26 cellular contexts compared by ENCODE assay signal in the genomic region with DNA sequence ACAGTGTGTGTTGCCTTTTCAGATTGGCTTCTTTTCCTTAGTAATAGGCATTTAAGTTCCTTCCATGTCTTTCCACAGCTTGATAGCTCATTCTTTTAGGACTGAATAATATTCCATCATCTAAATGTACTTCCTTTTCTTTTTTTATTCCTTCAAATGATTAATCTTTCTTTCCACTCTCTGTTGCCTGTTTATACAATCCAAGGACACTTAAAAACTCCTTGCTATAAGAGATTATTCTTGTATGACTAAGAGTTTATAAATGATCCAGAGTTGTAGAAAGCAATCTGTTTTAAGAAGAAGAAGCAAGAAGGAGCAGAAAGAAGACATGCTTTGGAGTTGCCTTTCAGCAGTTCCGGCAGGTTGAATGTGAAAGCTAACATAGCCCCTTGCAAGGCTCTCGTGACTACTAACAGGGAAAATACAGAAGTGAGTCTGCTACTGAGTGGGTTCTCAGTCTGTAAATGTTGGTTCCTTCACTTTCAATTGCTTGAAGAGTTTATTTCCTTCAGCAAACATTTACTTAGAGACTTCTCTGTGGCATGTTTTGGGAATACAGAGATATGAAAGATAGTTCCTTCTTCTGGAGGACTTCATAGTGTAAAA.
A peak's percentile ranks its signal among the peaks of the same experiment; 100 is the strongest.
DNase-seq lines count a peak whose midpoint lies in the region; ATAC-seq, FAIRE-seq and TF ChIP-seq lines count a peak whose summit lies in the region.
"Had no signal": no experiment of that assay in that cellular context is flagged by ENCODE, and none has a peak within 500 bp of the region (broad histone marks: within the 10 kb centered on the region; RNA-seq: fewer than 3 reads in every experiment).

No MANE protein-coding gene starts in this region.

- TF ChIP-seq POLR2A in H54 (IDR thresholded peaks at IDR 0.05; ENCODE audit: low read depth, low read length), result no peak

- H3K4me1 ChIP-seq in SJSA1 (replicated peaks) (peaks cover 57% of the 10 kb centered on the region), heart right ventricle (no peaks in the 10 kb centered on the region)
- H3K4me1 ChIP-seq: BE2C, colonic mucosa, sigmoid colon had no signal

- no peaks in the 10 kb centered on the region for H3K36me3 ChIP-seq in SJSA1
- H3K36me3 ChIP-seq in heart right ventricle, result no peaks in the 10 kb centered on the region
- H3K36me3 ChIP-seq: BE2C, brain microvascular endothelial cell, colonic mucosa, sigmoid colon, thyroid gland had no signal

- intact Hi-C loops in heart right ventricle (cut with DNase I), result no loop called here

- 64 to 70% methylated on average over 2 of the region's 2 CpGs for WGBS in heart right ventricle, 2 donors

- no peaks in the 10 kb centered on the region for H3K27me3 ChIP-seq in SJSA1 (replicated peaks)
- H3K27me3 ChIP-seq in heart right ventricle, result no peaks in the 10 kb centered on the region
- H3K27me3 ChIP-seq: BE2C, brain microvascular endothelial cell, colonic mucosa, sigmoid colon, thyroid gland had no signal

- no peaks in the 10 kb centered on the region for H3K9me3 ChIP-seq in SJSA1 (replicated peaks)
- no peaks in the 10 kb centered on the region for H3K9me3 ChIP-seq in heart right ventricle
- H3K9me3 ChIP-seq: BE2C, colonic mucosa, sigmoid colon, thyroid gland had no signal

- ATAC-seq in GM18867 (IDR thresholded peaks at IDR 0.05; ENCODE audit: unreplicated experiment) (peak; percentile 82), heart right ventricle (no peak)
- ATAC-seq: activated CD4-positive, alpha-beta T cell treated with anti-CD3 and anti-CD28 coated beads for 36 hours; activated CD8-positive, alpha-beta memory T cell treated with anti-CD3 and anti-CD28 coated beads, Interleukin-2, amount 10 ng/mL, durations not matched to agents 7 days and 5 days; activated T-helper 17 cell treated with anti-CD3 and anti-CD28 coated beads, Interleukin-2, amount 50 U/mL, for 72 hours had no signal

- DNase-seq in H54 (ENCODE audit: insufficient read length, low spot score), result no peak
- DNase-seq in SJSA1 (ENCODE audit: low read depth in 1 of 2, low spot score in 2 of 2), result peak in 1 of 2 experiments; percentile 35
- peak; percentile 46 for DNase-seq in renal cortical epithelial cell (ENCODE audit: low read depth)
- DNase-seq in KG1 (lab: John Stamatoyannopoulos, UW), result no peak
- DNase-seq in SIG-M5 treated with dmso at 0.1 percent for 504 hours (lab: John Stamatoyannopoulos, UW; ENCODE audit: unreplicated experiment), result no peak
- DNase-seq in heart right ventricle, result no peak
- DNase-seq: activated CD4-positive, alpha-beta T cell treated with anti-CD3 and anti-CD28 coated beads for 36 hours; activated CD8-positive, alpha-beta memory T cell treated with anti-CD3 and anti-CD28 coated beads, Interleukin-2, amount 10 ng/mL, durations not matched to agents 7 days and 5 days; activated naive CD8-positive, alpha-beta T cell treated with anti-CD3 and anti-CD28 coated beads, Interleukin-2, amount 10 ng/mL, durations not matched to agents 7 days and 5 days; BE2C; brain microvascular endothelial cell; colonic mucosa; GDM1; KBM-7; NCI-H1048; NCI-H2029 treated with DMSO at 0.1 percent for 48 hours; RPMI8226; sigmoid colon; stimulated activated naive CD4-positive, alpha-beta T cell; SW 1271; thyroid gland had no signal

- no peak for TF ChIP-seq CTCF in heart right ventricle (IDR thresholded peaks at IDR 0.05)

- H3K4me3 ChIP-seq in SJSA1, result no peak overlapping the region
- H3K4me3 ChIP-seq in heart right ventricle, result no peak overlapping the region
- H3K4me3 ChIP-seq: colonic mucosa, sigmoid colon, thyroid gland had no signal

- H3K27ac ChIP-seq in SJSA1, result peak overlapping the region; percentile 38
- no peak overlapping the region for H3K27ac ChIP-seq in heart right ventricle
- H3K27ac ChIP-seq: brain microvascular endothelial cell, colonic mucosa, thyroid gland had no signal

- FAIRE-seq in H54 (lab: Jason Lieb, UNC), result peak; percentile 38
- FAIRE-seq: endometrium, islet of Langerhans, TTC549 had no signal
